In the genomic region with DNA sequence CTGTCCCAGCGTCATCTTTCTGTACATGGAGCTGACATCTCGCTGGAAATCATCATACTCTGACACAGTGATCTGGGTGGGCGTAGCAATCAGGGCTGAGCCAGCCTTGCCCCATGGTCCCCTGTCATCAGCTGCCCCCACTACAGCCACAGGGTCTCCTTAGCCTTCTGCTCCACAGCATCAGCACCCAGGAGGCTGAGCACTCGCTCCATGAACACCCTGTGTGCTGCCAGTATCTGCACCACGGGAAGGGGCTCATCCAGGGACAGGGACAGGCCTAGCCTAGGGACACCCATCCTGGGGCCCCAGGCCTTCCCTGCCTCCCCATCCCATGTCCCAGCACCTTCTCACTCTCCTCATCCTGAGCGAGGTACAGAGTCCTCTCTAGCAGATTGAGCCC, we compare ENCODE assay signal across 18 cellular contexts. TPM values are rescaled to one million over a fixed set of nuclear protein-coding genes. Genes with fewer than 3 reads are reported as not detected.
A peak's percentile ranks its signal among the peaks of the same experiment; 100 is the strongest.
DNase-seq lines count a peak whose midpoint lies in the region; ATAC-seq and TF ChIP-seq lines count a peak whose summit lies in the region.
"Had no signal": no experiment of that assay in that cellular context is flagged by ENCODE, and none has a peak within 500 bp of the region (broad histone marks: within the 10 kb centered on the region; RNA-seq: fewer than 3 reads in every experiment).

No MANE protein-coding gene starts in this region.

- no peak for TF ChIP-seq POLR2A in spleen (IDR thresholded peaks at IDR 0.05)

- TF ChIP-seq CTCF in lower lobe of right lung (IDR thresholded peaks at IDR 0.05) (no peak), spleen (IDR thresholded peaks at IDR 0.05 in 8 of 11, conservative IDR thresholded peaks at IDR 0.05 in 3 of 11) (no peak), PC-3 (conservative IDR thresholded peaks at IDR 0.05; ENCODE audit: low read depth, low read length) (no peak), GM13976 (IDR thresholded peaks at IDR 0.05; ENCODE audit: borderline replicate concordance, control extremely low read depth, extremely low read depth, insufficient read depth, missing control alignments) (no peak)

- H3K27me3 ChIP-seq in lower lobe of right lung (ENCODE audit: low read depth) (peaks cover 64% of the 10 kb centered on the region), spleen (replicated peaks in 1 of 7) (peaks cover 0 to 95% (median 46%) of the 10 kb centered on the region in 7 donors), PC-3 (ENCODE audit: low read length) (peaks cover 24% of the 10 kb centered on the region)

- H3K4me3 ChIP-seq in lower lobe of right lung, result no peak overlapping the region
- no peak overlapping the region for H3K4me3 ChIP-seq in spleen
- no peak overlapping the region for H3K4me3 ChIP-seq in PC-3 (ENCODE audit: low read length)
- H3K4me3 ChIP-seq: body of pancreas, right lobe of liver had no signal

- H3K9me2 ChIP-seq in PC-3 (replicated peaks; ENCODE audit: low read length), result no peaks in the 10 kb centered on the region

- CTCF ChIA-PET in PC-3 (lab: Charles Lee), result no interaction called here

- no peak overlapping the region for H2AFZ ChIP-seq in PC-3 (ENCODE audit: low read length)

- BruUV-seq in PC-3 (replicated peaks; lab: Mats Ljungman, UMichigan), result no TSS peak

- no peaks in the 10 kb centered on the region for H3K36me3 Mint-ChIP-seq in activated T-cell treated with anti-CD3 and anti-CD28 coated beads, Interleukin-2, amount 50 U/mL, for 24 hours (ENCODE audit: low read depth)
- H3K36me3 Mint-ChIP-seq in activated naive CD8-positive, alpha-beta T cell treated with anti-CD3 and anti-CD28 coated beads, Interleukin-2, amount 10 ng/mL, durations not matched to agents 7 days and 5 days, result peaks cover 3% of the 10 kb centered on the region
- H3K36me3 Mint-ChIP-seq: memory B cell had no signal

- H3K27ac ChIP-seq in lower lobe of right lung, result no peak overlapping the region
- no peak overlapping the region for H3K27ac ChIP-seq in spleen
- H3K27ac ChIP-seq in PC-3 (ENCODE audit: low read length), result no peak overlapping the region
- H3K27ac ChIP-seq: body of pancreas, coronary artery, right lobe of liver had no signal

- 60 to 79% (median 78%) methylated on average over 4 to 6 of the region's 6 CpGs for WGBS in spleen, 5 donors

- H3K4me3 Mint-ChIP-seq in activated T-cell treated with anti-CD3 and anti-CD28 coated beads, Interleukin-2, amount 50 U/mL, for 24 hours, result peak overlapping the region; percentile 47
- peak overlapping the region; percentile 47 for H3K4me3 Mint-ChIP-seq in activated naive CD8-positive, alpha-beta T cell treated with anti-CD3 and anti-CD28 coated beads, Interleukin-2, amount 10 ng/mL, durations not matched to agents 7 days and 5 days
- H3K4me3 Mint-ChIP-seq: memory B cell had no signal

- no peak overlapping the region for H3K4me2 ChIP-seq in PC-3 (ENCODE audit: low read length)

- no peaks in the 10 kb centered on the region for H3K36me3 ChIP-seq in lower lobe of right lung
- no peaks in the 10 kb centered on the region for H3K36me3 ChIP-seq in spleen
- no peaks in the 10 kb centered on the region for H3K36me3 ChIP-seq in PC-3 (ENCODE audit: low read depth, low read length)
- H3K36me3 ChIP-seq: right lobe of liver had no signal

- H3K4me1 ChIP-seq in lower lobe of right lung (peaks cover 30% of the 10 kb centered on the region), spleen (peaks cover 12 to 34% (median 27%) of the 10 kb centered on the region in 6 donors), PC-3 (ENCODE audit: insufficient read depth, low read length) (no peaks in the 10 kb centered on the region)

- H3K9me3 ChIP-seq in lower lobe of right lung (peaks cover 8% of the 10 kb centered on the region), spleen (peaks cover 0 to 21% (median 10%) of the 10 kb centered on the region in 8 donors), PC-3 (ENCODE audit: low read length) (peaks cover 5% of the 10 kb centered on the region; the same call in 1 of the 2 replicates)
- H3K9me3 ChIP-seq: body of pancreas, right lobe of liver had no signal

- intact Hi-C loops in lower lobe of right lung (cut with DNase I), result no loop called here
- intact Hi-C loops in spleen (cut with DNase I; ENCODE audit: low total_unique reads), result no loop called here
- intact Hi-C loops in PC-3 (cut with micrococcal nuclease), result no loop called here

- no peaks in the 10 kb centered on the region for H3F3A ChIP-seq in PC-3 (ENCODE audit: low read length, unreplicated experiment)

- no peak for ATAC-seq in activated naive CD8-positive, alpha-beta T cell treated with anti-CD3 and anti-CD28 coated beads, Interleukin-2, amount 10 ng/mL, durations not matched to agents 7 days and 5 days (ENCODE audit: low read depth)
- ATAC-seq in lower lobe of right lung (no peak), PC-3 (no peak), GM18868 (IDR thresholded peaks at IDR 0.05; ENCODE audit: unreplicated experiment) (no peak)
- ATAC-seq: activated CD4-positive, CD25-positive, alpha-beta regulatory T cell treated with anti-CD3 and anti-CD28 coated beads, Interleukin-2, amount 50 U/mL, for 24 hours; body of pancreas; right lobe of liver had no signal

- no peak for DNase-seq in activated T-cell treated with anti-CD3 and anti-CD28 coated beads, Interleukin-2, amount 50 U/mL, for 24 hours
- no peak for DNase-seq in activated T-cell treated with anti-CD3 and anti-CD28 coated beads for 4 hours
- no peak for DNase-seq in activated naive CD8-positive, alpha-beta T cell treated with anti-CD3 and anti-CD28 coated beads, Interleukin-2, amount 10 ng/mL, durations not matched to agents 7 days and 5 days
- DNase-seq in lower lobe of right lung, result peak; percentile 32
- DNase-seq in spleen, result peak; percentile 35
- no peak for DNase-seq in PC-3
- no peak for DNase-seq in GM13976 (ENCODE audit: low spot score)
- DNase-seq: CD4-positive, alpha-beta T cell; HFFc6; right lobe of liver had no signal

- H3K4me1 Mint-ChIP-seq in activated T-cell treated with anti-CD3 and anti-CD28 coated beads, Interleukin-2, amount 50 U/mL, for 24 hours (ENCODE audit: low read depth), result peaks cover 23% of the 10 kb centered on the region
- peaks cover 14% of the 10 kb centered on the region for H3K4me1 Mint-ChIP-seq in activated naive CD8-positive, alpha-beta T cell treated with anti-CD3 and anti-CD28 coated beads, Interleukin-2, amount 10 ng/mL, durations not matched to agents 7 days and 5 days

- in situ Hi-C loops in GM13976 (cut with MboI; ENCODE audit: low sequenced_read_pairs, unreplicated experiment), result no loop called here

- POLR2A ChIA-PET in activated naive CD8-positive, alpha-beta T cell treated with anti-CD3 and anti-CD28 coated beads, Interleukin-2, amount 10 ng/mL, durations not matched to agents 7 days and 5 days (lab: Charles Lee), result no interaction called here
- POLR2A ChIA-PET in PC-3 (lab: Charles Lee; ENCODE audit: unreplicated experiment), result no interaction called here

- no peak overlapping the region for H3K9ac ChIP-seq in PC-3 (ENCODE audit: low read length)

- no peaks in the 10 kb centered on the region for H3K79me2 ChIP-seq in PC-3 (ENCODE audit: low read length)

- H3K27ac Mint-ChIP-seq in activated T-cell treated with anti-CD3 and anti-CD28 coated beads, Interleukin-2, amount 50 U/mL, for 24 hours, result no peak overlapping the region
- no peak overlapping the region for H3K27ac Mint-ChIP-seq in activated naive CD8-positive, alpha-beta T cell treated with anti-CD3 and anti-CD28 coated beads, Interleukin-2, amount 10 ng/mL, durations not matched to agents 7 days and 5 days
- H3K27ac Mint-ChIP-seq: activated naive CD4-positive, alpha-beta T cell treated with anti-CD3 and anti-CD28 coated beads, Interleukin-2, amount 10 ng/mL, durations not matched to agents 7 days and 5 days; CD4-positive, alpha-beta T cell; HFFc6; memory B cell had no signal

- H3K9me3 Mint-ChIP-seq in activated T-cell treated with anti-CD3 and anti-CD28 coated beads, Interleukin-2, amount 50 U/mL, for 24 hours, result peaks cover 3% of the 10 kb centered on the region
- no peaks in the 10 kb centered on the region for H3K9me3 Mint-ChIP-seq in activated naive CD8-positive, alpha-beta T cell treated with anti-CD3 and anti-CD28 coated beads, Interleukin-2, amount 10 ng/mL, durations not matched to agents 7 days and 5 days

- H4K20me1 ChIP-seq in PC-3 (ENCODE audit: low read length), result no peaks in the 10 kb centered on the region

- H3K27me3 Mint-ChIP-seq in activated T-cell treated with anti-CD3 and anti-CD28 coated beads, Interleukin-2, amount 50 U/mL, for 24 hours, result peaks cover 82% of the 10 kb centered on the region
- peaks cover 62% of the 10 kb centered on the region for H3K27me3 Mint-ChIP-seq in activated naive CD8-positive, alpha-beta T cell treated with anti-CD3 and anti-CD28 coated beads, Interleukin-2, amount 10 ng/mL, durations not matched to agents 7 days and 5 days

RNA-seq across cellular contexts. Expression of gene ALPG, which starts 11.4 kb away (rescaled TPM):
- not detected for total RNA-seq in activated naive CD8-positive, alpha-beta T cell treated with anti-CD3 and anti-CD28 coated beads, Interleukin-2, amount 10 ng/mL, durations not matched to agents 7 days and 5 days
- total RNA-seq in lower lobe of right lung, result 0.53 TPM
- total RNA-seq in spleen, result not detected
- not detected for polyA plus RNA-seq in spleen
- total RNA-seq in PC-3 (2014; rRNA removed), result 0.12 and 0.18 TPM in 2 replicates
- total RNA-seq: A673; body of pancreas; CD4-positive, alpha-beta T cell; endothelial cell of umbilical vein; HFFc6; right lobe of liver had no signal
- polyA plus RNA-seq: endothelial cell of umbilical vein had no signal

RNA-seq across cellular contexts. Expression of gene ALPI, which starts 37.9 kb away (rescaled TPM):
- not detected for total RNA-seq in activated naive CD8-positive, alpha-beta T cell treated with anti-CD3 and anti-CD28 coated beads, Interleukin-2, amount 10 ng/mL, durations not matched to agents 7 days and 5 days
- total RNA-seq in lower lobe of right lung (not detected), spleen (not detected), PC-3 (2014; rRNA removed) (not detected in 2 replicates)
- polyA plus RNA-seq in spleen, result not detected
- total RNA-seq: A673; body of pancreas; CD4-positive, alpha-beta T cell; endothelial cell of umbilical vein; HFFc6 had no signal
- polyA plus RNA-seq: endothelial cell of umbilical vein had no signal

RNA-seq across cellular contexts. Expression of gene ALPP, which starts 39.5 kb away (rescaled TPM):
- total RNA-seq in activated naive CD8-positive, alpha-beta T cell treated with anti-CD3 and anti-CD28 coated beads, Interleukin-2, amount 10 ng/mL, durations not matched to agents 7 days and 5 days, result not detected
- total RNA-seq in lower lobe of right lung, result 6.0 TPM
- not detected for total RNA-seq in spleen
- not detected for polyA plus RNA-seq in spleen
- total RNA-seq in PC-3 (2014; rRNA removed), result 8.6 and 14.4 TPM in 2 replicates
- total RNA-seq: A673; CD4-positive, alpha-beta T cell; endothelial cell of umbilical vein; HFFc6; right lobe of liver had no signal
- polyA plus RNA-seq: endothelial cell of umbilical vein had no signal

Comparison
In these comparisons a context has a peak if more than half of its experiments do, and no peak if none do; other contexts are left out.
1. DNase-seq: peak in lower lobe of right lung (single experiment) and spleen (single experiment); none in activated T-cell treated with anti-CD3 and anti-CD28 coated beads, Interleukin-2, amount 50 U/mL, for 24 hours (single experiment), activated T-cell treated with anti-CD3 and anti-CD28 coated beads for 4 hours (single experiment), activated naive CD8-positive, alpha-beta T cell treated with anti-CD3 and anti-CD28 coated beads, Interleukin-2, amount 10 ng/mL, durations not matched to agents 7 days and 5 days (single experiment), PC-3 (single experiment) and GM13976 (single experiment).